8 cellular contexts compared by ENCODE assay signal in genomic region chr1:91830242-91831131, GRCh38. TPM values are rescaled to one million over a fixed set of nuclear protein-coding genes. Genes with fewer than 3 reads are reported as not detected.
DNase-seq lines count a peak whose midpoint lies in the region; ATAC-seq, FAIRE-seq and TF ChIP-seq lines count a peak whose summit lies in the region.

No MANE protein-coding gene starts in this region.

- DNase-seq in A172 (ENCODE audit: low spot score) = peak; percentile 16
- peak; percentile 97 for DNase-seq in M059J (ENCODE audit: low read depth)
- no peak for DNase-seq in chondrocyte (ENCODE audit: low spot score)
- peak; percentile 38 for DNase-seq in medulla oblongata (ENCODE audit: extremely low spot score)
- DNase-seq in CD14-positive monocyte (ENCODE audit: low spot score) = no peak
- no peak for DNase-seq in frontal cortex (ENCODE audit: low spot score in 2 of 2)
- DNase-seq in activated naive CD4-positive, alpha-beta T cell treated with anti-CD3 and anti-CD28 coated beads, Interleukin-2, amount 50 U/mL, for 16 hours = no peak

- intact Hi-C loops in CD14-positive monocyte (cut with micrococcal nuclease) = no loop called here

- H3K4me3 Mint-ChIP-seq in chondrocyte (ENCODE audit: unreplicated experiment) (no peak overlapping the region), CD14-positive monocyte (no peak overlapping the region)

- FAIRE-seq in frontal cortex (lab: Jason Lieb, UNC) = no peak

- ATAC-seq in HG03280 (IDR thresholded peaks at IDR 0.05; ENCODE audit: unreplicated experiment) = no peak

- H3K27me3 Mint-ChIP-seq in chondrocyte (ENCODE audit: low read depth) = no peaks in the 10 kb centered on the region
- peaks cover 0 to 5% (median 2%) of the 10 kb centered on the region in 3 donors for H3K27me3 Mint-ChIP-seq in CD14-positive monocyte (ENCODE audit: low read depth in 3 of 3)

- H3K9me3 Mint-ChIP-seq in chondrocyte (ENCODE audit: low read depth) (no peaks in the 10 kb centered on the region), CD14-positive monocyte (peaks cover 0 to 2% (median 0%) of the 10 kb centered on the region in 7 donors)

- H3K36me3 Mint-ChIP-seq in chondrocyte (ENCODE audit: low read depth) = no peaks in the 10 kb centered on the region
- no peaks in the 10 kb centered on the region for H3K36me3 Mint-ChIP-seq in CD14-positive monocyte

- H3K4me1 Mint-ChIP-seq in chondrocyte (ENCODE audit: low read depth) = peaks cover 17% of the 10 kb centered on the region
- H3K4me1 Mint-ChIP-seq in CD14-positive monocyte = peaks cover 11% of the 10 kb centered on the region

- no peak overlapping the region for H3K27ac Mint-ChIP-seq in chondrocyte (ENCODE audit: unreplicated experiment)
- no peak overlapping the region for H3K27ac Mint-ChIP-seq in CD14-positive monocyte

- TF ChIP-seq CTCF in chondrocyte (IDR thresholded peaks at IDR 0.05) (peak; percentile 73), CD14-positive monocyte (IDR thresholded peaks at IDR 0.05) (no peak)

RNA-seq across cellular contexts. Expression of gene TGFBR3, which starts 55.5 kb away (rescaled TPM):
- 1.8 and 9.5 TPM in 2 replicates for total RNA-seq in A172 (2014; rRNA removed; shearing (Covaris generic))
- total RNA-seq in M059J (2014; rRNA removed; shearing (Covaris generic)) = 1.8 and 2.1 TPM in 2 replicates
- total RNA-seq in chondrocyte (0.80 to 2.8 TPM (median 1.4 TPM) in 3 replicates), frontal cortex (4.9 TPM)
- polyA plus RNA-seq in CD14-positive monocyte = under 1 TPM; 0.20 to 0.28 TPM

Comparison
In these comparisons a context has a peak if more than half of its experiments do, and no peak if none do; other contexts are left out.
1. DNase-seq: peak in A172 (single experiment), M059J (single experiment) and medulla oblongata (single experiment); none in chondrocyte (single experiment), CD14-positive monocyte (single experiment), frontal cortex (0 of 2) and activated naive CD4-positive, alpha-beta T cell treated with anti-CD3 and anti-CD28 coated beads, Interleukin-2, amount 50 U/mL, for 16 hours (single experiment).